8 cellular contexts compared by ENCODE assay signal in the genomic region with DNA sequence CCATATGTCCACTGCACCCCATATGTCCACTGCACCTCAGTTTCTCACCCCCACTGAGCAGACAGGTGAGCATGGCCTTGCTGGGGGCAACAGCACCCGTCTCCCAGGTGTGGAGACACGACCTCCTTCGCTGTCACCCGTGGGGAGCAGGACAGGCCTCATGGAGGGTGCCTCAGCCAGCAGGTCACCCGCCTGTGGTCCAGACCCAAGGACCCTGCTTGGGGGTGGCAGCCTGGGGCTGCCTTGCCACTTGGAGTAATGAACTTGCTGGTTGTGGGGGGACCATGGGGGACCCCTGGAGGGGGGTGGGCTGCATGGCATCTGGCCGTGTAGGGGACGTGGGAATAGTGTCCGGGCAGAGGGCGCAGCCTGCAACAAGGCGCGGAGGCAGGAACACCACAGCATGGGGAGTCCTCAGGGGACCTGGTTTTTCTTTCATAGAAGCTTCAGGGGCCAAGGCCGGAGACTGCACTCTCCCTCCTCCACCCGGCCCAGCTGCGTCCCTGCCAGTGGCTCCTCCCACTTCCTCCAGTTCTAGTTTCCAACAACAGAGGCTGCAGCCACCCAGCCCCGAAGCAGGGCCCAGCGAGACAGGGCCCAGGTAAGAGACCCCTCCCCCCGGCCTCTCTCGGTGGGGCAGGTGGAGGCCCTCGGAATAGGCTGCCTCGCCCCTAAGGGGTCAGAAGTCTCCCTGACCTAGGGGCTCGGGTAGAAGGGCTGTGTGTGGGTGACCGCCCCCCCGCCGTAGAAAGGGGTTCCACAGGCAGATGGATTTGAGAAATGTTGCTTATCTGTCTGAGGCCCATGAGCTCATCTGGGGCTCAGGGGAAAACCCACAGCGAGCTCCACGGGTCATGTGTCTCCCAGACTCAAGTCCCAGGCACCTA. TPM values are rescaled to one million over a fixed set of nuclear protein-coding genes. Genes with fewer than 3 reads are reported as not detected.
DNase-seq lines count a peak whose midpoint lies in the region; ATAC-seq, FAIRE-seq and TF ChIP-seq lines count a peak whose summit lies in the region.

A gene with protein sequence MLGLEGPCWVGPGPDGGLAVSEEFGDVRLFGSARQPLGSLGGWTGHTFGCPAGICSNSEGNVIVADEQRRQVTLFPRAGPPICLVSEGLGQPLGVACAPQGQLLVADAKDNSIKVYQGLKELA (plus strand): TSS at position 531 of the 887 bp plus-strand sequence. CDS start 1,043 bp downstream, outside the sequence.

- no peaks in the 10 kb centered on the region for H3F3A ChIP-seq in Loucy (ENCODE audit: low read depth)

- in situ Hi-C loops in mammary epithelial cell (cut with MboI; ENCODE audit: low sequenced_read_pairs in 2 of 2), result no loop called here

- H3K27me3 Mint-ChIP-seq in activated B cell treated with CpG ODN at 0.5 μM for 24 hours, result peaks cover 7% of the 10 kb centered on the region

- POLR2A ChIA-PET in activated B cell treated with CpG ODN at 0.5 μM for 24 hours (lab: Charles Lee), result interaction anchor here (0.5 to 1.4 kb wide), 5 partner anchors 15 to 1702 kb away, joined by 3 to 9 read pairs (median 5); a partner anchor contains a TSS

- no peaks in the 10 kb centered on the region for H3K9me3 Mint-ChIP-seq in activated B cell treated with CpG ODN at 0.5 μM for 24 hours

- FAIRE-seq in urothelium cell line (lab: Jason Lieb, UNC), result peak; percentile 23

- CTCF ChIA-PET in mammary epithelial cell (lab: Charles Lee; ENCODE audit: low non-redundant PET) (interaction anchor here (0.6 kb wide), 1 partner anchor 34 kb away, joined by 7 read pairs; no protein-coding TSS in a partner anchor), activated B cell treated with CpG ODN at 0.5 μM for 24 hours (lab: Charles Lee) (no interaction called here)

- 42% methylated on average over 20 of the region's 26 CpGs for WGBS in mammary epithelial cell (ENCODE audit: low coverage, missing lambda C conversion rate)

- H3K4me1 ChIP-seq in breast epithelium, result peaks cover 24 to 30% of the 10 kb centered on the region in 2 donors
- peaks cover 22% of the 10 kb centered on the region for H3K4me1 ChIP-seq in mammary epithelial cell (ENCODE audit: insufficient read depth, low read length)
- peaks cover 4% of the 10 kb centered on the region for H3K4me1 ChIP-seq in Loucy (ENCODE audit: insufficient read depth, low read length, poor library complexity, severe bottlenecking)
- peaks cover 38% of the 10 kb centered on the region for H3K4me1 ChIP-seq in effector memory CD4-positive, alpha-beta T cell (ENCODE audit: control insufficient read depth, insufficient read depth, low read length, poor library complexity, severe bottlenecking)
- peaks cover 28 to 29% of the 10 kb centered on the region in 2 donors for H3K4me1 ChIP-seq in mucosa of rectum (ENCODE audit: control insufficient read depth in 2 of 2, insufficient read depth in 2 of 2, low read length in 2 of 2)

- H3K79me2 ChIP-seq in mammary epithelial cell (ENCODE audit: insufficient read depth, low read length) (peaks cover 18% of the 10 kb centered on the region), Loucy (ENCODE audit: insufficient read depth, low read length) (no peaks in the 10 kb centered on the region)

- no peak within 1 kb of the TSS for H3K4me2 ChIP-seq in mammary epithelial cell (ENCODE audit: insufficient read depth, low read depth, low read length)
- peak within 1 kb of the TSS; percentile 68 for H3K4me2 ChIP-seq in Loucy (ENCODE audit: low read depth, low read length, poor library complexity, severe bottlenecking)

- H3K9me2 ChIP-seq in Loucy (replicated peaks; ENCODE audit: low read depth, low read length), result no peaks in the 10 kb centered on the region

- intact Hi-C loops in breast epithelium (cut with DNase I; ENCODE audit: low total_unique reads) (no loop called here), mammary epithelial cell (cut with micrococcal nuclease) (no loop called here), activated B cell treated with CpG ODN at 0.5 μM for 24 hours (cut with micrococcal nuclease) (loop anchor here (5.0 kb wide), 1 partner anchor 39 kb away; a partner anchor contains a TSS)

- H3K27ac Mint-ChIP-seq in activated B cell treated with CpG ODN at 0.5 μM for 24 hours, result peak within 1 kb of the TSS; percentile 68

- H3K9me3 ChIP-seq in breast epithelium, result no peaks in the 10 kb centered on the region
- H3K9me3 ChIP-seq in mammary epithelial cell (replicated peaks; ENCODE audit: insufficient read depth, low read length), result no peaks in the 10 kb centered on the region
- no peaks in the 10 kb centered on the region for H3K9me3 ChIP-seq in Loucy (ENCODE audit: insufficient read depth, low read depth, low read length)
- H3K9me3 ChIP-seq in effector memory CD4-positive, alpha-beta T cell (ENCODE audit: control insufficient read depth, low read length), result no peaks in the 10 kb centered on the region
- no peaks in the 10 kb centered on the region for H3K9me3 ChIP-seq in mucosa of rectum (ENCODE audit: control insufficient read depth in 2 of 2, low read length in 2 of 2)

- peak within 1 kb of the TSS; percentile 60 for H3K4me3 Mint-ChIP-seq in activated B cell treated with CpG ODN at 0.5 μM for 24 hours

- dilution Hi-C loops in mammary epithelial cell (cut with HindIII; ENCODE audit: low sequenced_read_pairs), result no loop called here

- H4K20me1 ChIP-seq in mammary epithelial cell (ENCODE audit: insufficient read depth, low read length) (no peaks in the 10 kb centered on the region), Loucy (ENCODE audit: insufficient read depth, low read length, poor library complexity, severe bottlenecking) (peaks cover 2% of the 10 kb centered on the region)

- peaks cover 33% of the 10 kb centered on the region for H3K4me1 Mint-ChIP-seq in activated B cell treated with CpG ODN at 0.5 μM for 24 hours

- H3K4me3 ChIP-seq in breast epithelium (peak within 1 kb of the TSS; percentile 10 to 62 (median 37)), mammary epithelial cell (replicated peaks in 1 of 3; ENCODE audit: insufficient read depth in 1 of 3, low read depth in 2 of 3, low read length in 3 of 3) (no peak within 1 kb of the TSS), Loucy (ENCODE audit: low read length, poor library complexity, severe bottlenecking) (peak within 1 kb of the TSS; percentile 58), mucosa of rectum (ENCODE audit: low read length in 2 of 2) (peak within 1 kb of the TSS; percentile 42 to 48)
- peak within 1 kb of the TSS; percentile 47 for H3K4me3 ChIP-seq in effector memory CD4-positive, alpha-beta T cell (ENCODE audit: insufficient read depth, low read depth, low read length, poor library complexity, severe bottlenecking)

- H3K36me3 ChIP-seq in breast epithelium (no peaks in the 10 kb centered on the region), mammary epithelial cell (ENCODE audit: insufficient read depth, low read length) (no peaks in the 10 kb centered on the region), Loucy (ENCODE audit: insufficient read depth, low read length) (no peaks in the 10 kb centered on the region), mucosa of rectum (ENCODE audit: control insufficient read depth in 2 of 2, insufficient read depth in 2 of 2, low read length in 2 of 2) (no peaks in the 10 kb centered on the region)
- no peaks in the 10 kb centered on the region for H3K36me3 ChIP-seq in effector memory CD4-positive, alpha-beta T cell (ENCODE audit: control insufficient read depth, insufficient read depth, low read length)

- no peaks in the 10 kb centered on the region for H3K36me3 Mint-ChIP-seq in activated B cell treated with CpG ODN at 0.5 μM for 24 hours (ENCODE audit: low read depth)

- H2AFZ ChIP-seq in mammary epithelial cell (ENCODE audit: low read depth, low read length), result no peak within 1 kb of the TSS
- H2AFZ ChIP-seq in Loucy (ENCODE audit: low read length), result no peak within 1 kb of the TSS

- no peak within 1 kb of the TSS for H3K9ac ChIP-seq in mammary epithelial cell (ENCODE audit: insufficient read depth, low read length)
- H3K9ac ChIP-seq in Loucy (ENCODE audit: low read depth, low read length, poor library complexity, severe bottlenecking), result peak within 1 kb of the TSS; percentile 61
- peak within 1 kb of the TSS; percentile 39 to 41 for H3K9ac ChIP-seq in mucosa of rectum (ENCODE audit: low read depth in 1 of 2, low read length in 2 of 2)

- peak in 1 of 2 donors; percentile 81 for DNase-seq in breast epithelium (ENCODE audit: low spot score in 2 of 2)
- no peak for DNase-seq in mammary epithelial cell
- peak; percentile 40 for DNase-seq in activated B cell treated with CpG ODN at 0.5 μM for 24 hours
- peak in 1 of 3 donors; percentile 25 for DNase-seq in effector memory CD4-positive, alpha-beta T cell
- peak; percentile 40 for DNase-seq in urothelium cell line (ENCODE audit: low spot score)

- H3K27me3 ChIP-seq in breast epithelium, result peaks cover 0 to 10% of the 10 kb centered on the region in 2 donors
- H3K27me3 ChIP-seq in mammary epithelial cell (ENCODE audit: insufficient read depth, low read length), result no peaks in the 10 kb centered on the region
- no peaks in the 10 kb centered on the region for H3K27me3 ChIP-seq in Loucy (ENCODE audit: insufficient read depth, low read length, poor library complexity, severe bottlenecking)
- no peaks in the 10 kb centered on the region for H3K27me3 ChIP-seq in effector memory CD4-positive, alpha-beta T cell (replicated peaks; ENCODE audit: control insufficient read depth, insufficient read depth, low read length, poor library complexity, severe bottlenecking)
- H3K27me3 ChIP-seq in mucosa of rectum (ENCODE audit: control insufficient read depth in 2 of 2, insufficient read depth in 2 of 2, low read length in 2 of 2), result peaks cover 9 to 11% of the 10 kb centered on the region in 2 donors

- no TSS peak for BruUV-seq in mammary epithelial cell (replicated peaks; lab: Mats Ljungman, UMichigan)

- H3K27ac ChIP-seq in breast epithelium (peak within 1 kb of the TSS; percentile 61 to 86), mammary epithelial cell (ENCODE audit: insufficient read depth, low read depth, low read length) (no peak within 1 kb of the TSS), mucosa of rectum (ENCODE audit: low read depth in 2 of 2, low read length in 2 of 2) (peak within 1 kb of the TSS in 1 of 2 donors; percentile 48)
- H3K27ac ChIP-seq in effector memory CD4-positive, alpha-beta T cell (ENCODE audit: insufficient read depth, low read length, poor library complexity, severe bottlenecking), result peak within 1 kb of the TSS; percentile 60

- TF ChIP-seq CTCF in breast epithelium (IDR thresholded peaks at IDR 0.05) (no peak), mammary epithelial cell (conservative IDR thresholded peaks at IDR 0.05 in 1 of 2, IDR thresholded peaks at IDR 0.05 in 1 of 2; ENCODE audit: extremely low read depth in 1 of 2, insufficient read depth in 1 of 2, low read depth in 1 of 2, low read length in 2 of 2) (no peak), Loucy (conservative IDR thresholded peaks at IDR 0.05; ENCODE audit: low read length) (no peak), activated B cell treated with CpG ODN at 0.5 μM for 24 hours (IDR thresholded peaks at IDR 0.05) (no peak)

- ATAC-seq in activated B cell treated with CpG ODN at 0.5 μM for 24 hours (ENCODE audit: low read depth), result peak; percentile 67
- ATAC-seq in HG03378 (IDR thresholded peaks at IDR 0.05; ENCODE audit: unreplicated experiment), result no peak

- TF ChIP-seq POLR2A in breast epithelium (IDR thresholded peaks at IDR 0.05), result no peak

RNA-seq across cellular contexts. Expression of the gene that starts here (rescaled TPM):
- total RNA-seq in breast epithelium, result 1 to 10 TPM in 1 of 3 donors, under 1 TPM in 2; 0.32 to 1.9 (median 0.66) TPM
- under 1 TPM in 1 of 2 donors, not detected in 1; 0.17 TPM for total RNA-seq in mammary epithelial cell
- 0.06 TPM for polyA plus RNA-seq in mammary epithelial cell
- not detected for polyA minus RNA-seq in mammary epithelial cell
- 0.83 and 1.0 TPM in 2 replicates for total RNA-seq in activated B cell treated with CpG ODN at 0.5 μM for 24 hours

Comparison
In these comparisons a context has a peak if more than half of its experiments do, and no peak if none do; other contexts are left out.
1. H3K4me3 ChIP-seq: peak in breast epithelium (3 of 3), Loucy (single experiment), effector memory CD4-positive, alpha-beta T cell (single experiment) and mucosa of rectum (2 of 2); none in mammary epithelial cell (0 of 3).